Comparison of ENCODE assay signal across 1 cellular context in genomic region chr17:75111777-75112176, GRCh38.
A peak's percentile ranks its signal among the peaks of the same experiment; 100 is the strongest.
TF ChIP-seq lines count a peak whose summit lies in the region.

No MANE protein-coding gene starts in this region.

TF ChIP-seq in K562, 482 proteins besides CTCF, POLR2A, EP300 and RAD21:
- TF ChIP-seq MTA2 (IDR thresholded peaks at IDR 0.05; ENCODE audit: low read depth) (no peak), ZNF212 (CRISPR knock-in tag; IDR thresholded peaks at IDR 0.05) (no peak), ZNF224 (CRISPR knock-in tag; IDR thresholded peaks at IDR 0.05) (peak; percentile 80; the same call in 1 of the 2 replicates)
- TF ChIP-seq, protein P1, sequence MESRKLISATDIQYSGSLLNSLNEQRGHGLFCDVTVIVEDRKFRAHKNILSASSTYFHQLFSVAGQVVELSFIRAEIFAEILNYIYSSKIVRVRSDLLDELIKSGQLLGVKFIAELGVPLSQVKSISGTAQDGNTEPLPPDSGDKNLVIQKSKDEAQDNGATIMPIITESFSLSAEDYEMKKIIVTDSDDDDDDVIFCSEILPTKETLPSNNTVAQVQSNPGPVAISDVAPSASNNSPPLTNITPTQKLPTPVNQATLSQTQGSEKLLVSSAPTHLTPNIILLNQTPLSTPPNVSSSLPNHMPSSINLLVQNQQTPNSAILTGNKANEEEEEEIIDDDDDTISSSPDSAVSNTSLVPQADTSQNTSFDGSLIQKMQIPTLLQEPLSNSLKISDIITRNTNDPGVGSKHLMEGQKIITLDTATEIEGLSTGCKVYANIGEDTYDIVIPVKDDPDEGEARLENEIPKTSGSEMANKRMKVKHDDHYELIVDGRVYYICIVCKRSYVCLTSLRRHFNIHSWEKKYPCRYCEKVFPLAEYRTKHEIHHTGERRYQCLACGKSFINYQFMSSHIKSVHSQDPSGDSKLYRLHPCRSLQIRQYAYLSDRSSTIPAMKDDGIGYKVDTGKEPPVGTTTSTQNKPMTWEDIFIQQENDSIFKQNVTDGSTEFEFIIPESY (CRISPR knock-in tag; IDR thresholded peaks at IDR 0.05) = peak; percentile 35; the same call in 1 of the 2 replicates
